Comparison of ENCODE assay signal across 2 cellular contexts in the genomic region with DNA sequence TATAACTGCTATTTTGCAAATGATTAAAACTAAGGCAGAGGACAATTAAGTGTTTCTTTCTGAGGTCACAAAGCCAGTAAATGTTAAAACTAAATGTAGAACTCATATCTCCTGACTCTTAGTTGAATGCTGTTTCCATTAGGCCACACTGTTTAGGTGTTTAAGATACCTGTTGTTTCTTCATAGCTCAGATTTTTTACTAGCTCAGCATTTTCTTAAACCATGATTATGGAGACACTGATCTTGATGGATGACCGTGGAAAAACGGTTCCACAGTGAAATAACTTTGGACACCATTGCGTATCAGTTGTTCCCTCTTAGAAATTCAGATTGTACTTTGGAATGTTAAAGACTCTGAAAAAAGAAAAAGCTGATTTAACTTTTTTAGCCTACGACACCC.
TF ChIP-seq lines count a peak whose summit lies in the region.

No MANE protein-coding gene starts in this region.

TF ChIP-seq in IMR-90, 13 proteins besides CTCF, POLR2A, EP300 and RAD21:
- peak; percentile 93 for TF ChIP-seq MAFK (IDR thresholded peaks at IDR 0.05; ENCODE audit: low read depth, low read length)
- TF ChIP-seq CHD1 (IDR thresholded peaks at IDR 0.05; ENCODE audit: low read depth, low read length) = no peak

TF ChIP-seq in H1, 55 proteins besides CTCF, POLR2A, EP300 and RAD21:
- peak; percentile 68 for TF ChIP-seq MAFK (IDR thresholded peaks at IDR 0.05; ENCODE audit: low read depth, low read length)
- no peak for TF ChIP-seq CEBPB (IDR thresholded peaks at IDR 0.05; ENCODE audit: low read depth, low read length)
